Comparison of ENCODE assay signal across 8 cellular contexts in the genomic region with DNA sequence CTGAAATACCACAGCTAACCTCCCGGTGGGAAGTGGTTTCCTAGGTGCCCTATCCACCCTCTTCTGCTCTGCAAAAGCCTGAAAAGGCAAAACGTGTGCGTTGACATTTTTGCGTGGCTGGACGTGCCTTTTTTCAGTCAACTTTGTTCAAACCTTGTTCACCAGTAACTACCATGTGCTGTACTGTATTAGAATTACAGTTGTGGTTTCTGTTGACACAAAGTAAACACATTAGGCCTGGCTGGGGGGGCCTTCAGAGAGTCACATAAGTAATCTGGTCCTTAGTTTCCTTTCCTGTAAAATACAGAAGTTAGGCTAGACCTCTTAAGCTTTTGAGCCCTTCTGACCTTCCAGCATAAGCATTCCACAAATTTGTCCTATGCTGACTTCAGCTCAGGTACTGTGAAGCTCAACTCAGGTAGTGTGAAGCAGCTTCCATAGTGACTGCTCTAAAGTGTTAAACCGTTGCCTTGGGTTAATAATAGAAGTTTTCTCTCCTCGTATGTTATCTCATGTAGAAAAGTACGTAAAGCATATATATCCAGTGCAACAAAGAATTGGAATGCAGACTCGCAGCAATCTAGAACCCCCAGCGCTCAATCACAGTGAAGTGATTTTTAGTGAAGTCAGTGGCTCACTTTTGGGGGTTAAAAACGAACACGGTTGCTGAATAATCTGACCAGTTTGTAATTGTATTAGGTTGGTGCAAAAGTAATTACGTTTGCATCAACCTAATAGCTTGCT. TPM values are rescaled to one million over a fixed set of nuclear protein-coding genes. Genes with fewer than 3 reads are reported as not detected.
DNase-seq lines count a peak whose midpoint lies in the region; ATAC-seq and TF ChIP-seq lines count a peak whose summit lies in the region.

No MANE protein-coding gene starts in this region.

- no peak for TF ChIP-seq CTCF in suprapubic skin (IDR thresholded peaks at IDR 0.05)

- POLR2A ChIA-PET in activated naive CD8-positive, alpha-beta T cell treated with anti-CD3 and anti-CD28 coated beads, Interleukin-2, amount 10 ng/mL, durations not matched to agents 7 days and 5 days (lab: Charles Lee): interaction anchor here (1.0 kb wide), 1 partner anchor 10 kb away, joined by 3 read pairs; no protein-coding TSS in a partner anchor

- TF ChIP-seq EP300 in suprapubic skin (IDR thresholded peaks at IDR 0.05): no peak

- H3K4me3 Mint-ChIP-seq in activated naive CD8-positive, alpha-beta T cell treated with anti-CD3 and anti-CD28 coated beads, Interleukin-2, amount 10 ng/mL, durations not matched to agents 7 days and 5 days: peak overlapping the region; percentile 86

- H3K36me3 ChIP-seq in suprapubic skin: peaks cover 31% of the 10 kb centered on the region

- H3K27me3 ChIP-seq in suprapubic skin: no peaks in the 10 kb centered on the region

- no peak for ATAC-seq in activated naive CD8-positive, alpha-beta T cell treated with anti-CD3 and anti-CD28 coated beads, Interleukin-2, amount 10 ng/mL, durations not matched to agents 7 days and 5 days (ENCODE audit: low read depth)
- no peak for ATAC-seq in GM19035 (IDR thresholded peaks at IDR 0.05; ENCODE audit: unreplicated experiment)
- no peak for ATAC-seq in GM21381 (IDR thresholded peaks at IDR 0.05; ENCODE audit: unreplicated experiment)

- no peaks in the 10 kb centered on the region for H3K9me3 Mint-ChIP-seq in activated naive CD8-positive, alpha-beta T cell treated with anti-CD3 and anti-CD28 coated beads, Interleukin-2, amount 10 ng/mL, durations not matched to agents 7 days and 5 days

- peak overlapping the region; percentile 99 for H3K27ac ChIP-seq in suprapubic skin

- peak overlapping the region; percentile 80 for H3K4me3 ChIP-seq in suprapubic skin

- H3K9me3 ChIP-seq in suprapubic skin: no peaks in the 10 kb centered on the region

- peaks cover 67% of the 10 kb centered on the region for H3K4me1 ChIP-seq in suprapubic skin

- peak overlapping the region; percentile 93 for H3K27ac Mint-ChIP-seq in activated naive CD8-positive, alpha-beta T cell treated with anti-CD3 and anti-CD28 coated beads, Interleukin-2, amount 10 ng/mL, durations not matched to agents 7 days and 5 days

- TF ChIP-seq POLR2A in suprapubic skin (IDR thresholded peaks at IDR 0.05): no peak

- peaks cover 44% of the 10 kb centered on the region for H3K36me3 Mint-ChIP-seq in activated naive CD8-positive, alpha-beta T cell treated with anti-CD3 and anti-CD28 coated beads, Interleukin-2, amount 10 ng/mL, durations not matched to agents 7 days and 5 days

- no peaks in the 10 kb centered on the region for H3K27me3 Mint-ChIP-seq in activated naive CD8-positive, alpha-beta T cell treated with anti-CD3 and anti-CD28 coated beads, Interleukin-2, amount 10 ng/mL, durations not matched to agents 7 days and 5 days

- 7% methylated on average over 13 of the region's 13 CpGs for WGBS in suprapubic skin

- peaks cover 45% of the 10 kb centered on the region for H3K4me1 Mint-ChIP-seq in activated naive CD8-positive, alpha-beta T cell treated with anti-CD3 and anti-CD28 coated beads, Interleukin-2, amount 10 ng/mL, durations not matched to agents 7 days and 5 days

- DNase-seq in stimulated activated CD4-positive, alpha-beta T cell treated with anti-CD3 and anti-CD28 coated beads, Interleukin-15, amount 100 ng/mL, for 24 hours: peak; percentile 23
- no peak for DNase-seq in stimulated activated CD4-positive, alpha-beta T cell treated with anti-CD3 and anti-CD28 coated beads, Interleukin-2, amount 100 ng/mL, for 48 hours
- no peak for DNase-seq in activated naive CD8-positive, alpha-beta T cell treated with anti-CD3 and anti-CD28 coated beads, Interleukin-2, amount 10 ng/mL, durations not matched to agents 7 days and 5 days
- DNase-seq in left kidney (ENCODE audit: low read depth, low spot score) (peak; percentile 22), suprapubic skin (ENCODE audit: low spot score in 2 of 2) (no peak), NCI-H345 (lab: John Stamatoyannopoulos, UW) (no peak)

RNA-seq across cellular contexts. Expression of a gene that starts 1.8 kb away (rescaled TPM):
- total RNA-seq in activated naive CD8-positive, alpha-beta T cell treated with anti-CD3 and anti-CD28 coated beads, Interleukin-2, amount 10 ng/mL, durations not matched to agents 7 days and 5 days: 100 to 1,000 TPM; 284 to 302 TPM
- 100 to 1,000 TPM; 132 to 308 (median 170) TPM for total RNA-seq in suprapubic skin

RNA-seq across cellular contexts. Expression of a gene that starts 2.1 kb away (rescaled TPM):
- 10 to 100 TPM; 27.5 to 30.1 TPM for total RNA-seq in activated naive CD8-positive, alpha-beta T cell treated with anti-CD3 and anti-CD28 coated beads, Interleukin-2, amount 10 ng/mL, durations not matched to agents 7 days and 5 days
- 10 to 100 TPM; 10.1 to 22.7 (median 17.2) TPM for total RNA-seq in suprapubic skin

RNA-seq across cellular contexts. Expression of a gene that starts 36.5 kb away (rescaled TPM):
- total RNA-seq in activated naive CD8-positive, alpha-beta T cell treated with anti-CD3 and anti-CD28 coated beads, Interleukin-2, amount 10 ng/mL, durations not matched to agents 7 days and 5 days: 1 to 10 TPM; 8.1 to 9.3 TPM
- total RNA-seq in suprapubic skin: 10 to 100 TPM; 49.0 to 94.8 (median 85.4) TPM

RNA-seq across cellular contexts. Expression of a gene that starts 45.6 kb away (rescaled TPM):
- 1 to 10 TPM in 1 of 2 experiments, under 1 TPM in 1; 0.80 to 1.1 TPM for total RNA-seq in activated naive CD8-positive, alpha-beta T cell treated with anti-CD3 and anti-CD28 coated beads, Interleukin-2, amount 10 ng/mL, durations not matched to agents 7 days and 5 days
- 1 to 10 TPM in 2 of 4 donors, under 1 TPM in 2; 0.34 to 1.7 (median 0.95) TPM for total RNA-seq in suprapubic skin

Comparison
In these comparisons a context has a peak if more than half of its experiments do, and no peak if none do; other contexts are left out.
1. DNase-seq: peak in stimulated activated CD4-positive, alpha-beta T cell treated with anti-CD3 and anti-CD28 coated beads, Interleukin-15, amount 100 ng/mL, for 24 hours (single experiment) and left kidney (single experiment); none in stimulated activated CD4-positive, alpha-beta T cell treated with anti-CD3 and anti-CD28 coated beads, Interleukin-2, amount 100 ng/mL, for 48 hours (0 of 2), activated naive CD8-positive, alpha-beta T cell treated with anti-CD3 and anti-CD28 coated beads, Interleukin-2, amount 10 ng/mL, durations not matched to agents 7 days and 5 days (single experiment), suprapubic skin (0 of 2) and NCI-H345 (single experiment).
2. RNA of a gene that starts 36.5 kb away (total RNA-seq): 49.0 to 94.8 TPM in suprapubic skin; 8.1 to 9.3 TPM in activated naive CD8-positive, alpha-beta T cell treated with anti-CD3 and anti-CD28 coated beads, Interleukin-2, amount 10 ng/mL, durations not matched to agents 7 days and 5 days; every median in the first group is over 4 times any median in the second.